ENCODE assay signal across 15 cellular contexts in genomic region chr2:73956211-73956865, GRCh38.
"Had no signal": no experiment of that assay in that cellular context is flagged by ENCODE, and none has a peak within 500 bp of the region (broad histone marks: within the 10 kb centered on the region; RNA-seq: fewer than 3 reads in every experiment).

No MANE protein-coding gene starts in this region.

- H3K9me3 Mint-ChIP-seq: activated naive CD4-positive, alpha-beta T cell treated with anti-CD3 and anti-CD28 coated beads, Interleukin-2, amount 10 ng/mL, durations not matched to agents 7 days and 5 days; activated T-helper 2 cell treated with anti-CD3 and anti-CD28 coated beads, Interferon-gamma antibody, Interleukin-2, Interleukin-4, amounts not matched to agents 10 μg/mL and 5 μg/mL and 100 μg/mL, durations not matched to agents 14 hours and 24 hours and 36 hours; naive thymus-derived CD8-positive, alpha-beta T cell; stimulated activated memory B cell treated with anti-CD40 and anti-IgM and Interleukin-4, amounts not matched to agents 10 μg/mL and 1 μg/mL and 100 μg/mL, for 72 hours had no signal

- H3K4me2 ChIP-seq: smooth muscle cell had no signal

- H3K4me3 Mint-ChIP-seq: activated naive CD4-positive, alpha-beta T cell treated with anti-CD3 and anti-CD28 coated beads, Interleukin-2, amount 10 ng/mL, durations not matched to agents 7 days and 5 days; stimulated activated memory B cell treated with anti-CD40 and anti-IgM and Interleukin-4, amounts not matched to agents 10 μg/mL and 1 μg/mL and 100 μg/mL, for 72 hours had no signal

- H3K27me3 Mint-ChIP-seq: activated naive CD4-positive, alpha-beta T cell treated with anti-CD3 and anti-CD28 coated beads, Interleukin-2, amount 10 ng/mL, durations not matched to agents 7 days and 5 days; naive thymus-derived CD8-positive, alpha-beta T cell; progenitor cell of endocrine pancreas; stimulated activated memory B cell treated with anti-CD40 and anti-IgM and Interleukin-4, amounts not matched to agents 10 μg/mL and 1 μg/mL and 100 μg/mL, for 72 hours had no signal

- H3K9me3 ChIP-seq: body of pancreas, esophagus muscularis mucosa, lower lobe of right lung, transverse colon had no signal

- ATAC-seq: body of pancreas; naive thymus-derived CD8-positive, alpha-beta T cell; right cardiac atrium; stimulated activated memory B cell treated with anti-CD40 and anti-IgM and Interleukin-4, amounts not matched to agents 10 μg/mL and 1 μg/mL and 100 μg/mL, for 72 hours had no signal

- DNase-seq: activated naive CD4-positive, alpha-beta T cell treated with anti-CD3 and anti-CD28 coated beads, Interleukin-2, amount 10 ng/mL, durations not matched to agents 7 days and 5 days; activated T-cell treated with anti-CD3 and anti-CD28 coated beads for 4 hours; body of pancreas; glutamatergic neuron; lower lobe of right lung; naive thymus-derived CD8-positive, alpha-beta T cell; substantia nigra; T-helper 9 cell; transverse colon had no signal

- H3K27ac ChIP-seq: body of pancreas, esophagus muscularis mucosa, lower lobe of right lung, transverse colon had no signal

- H3K4me1 ChIP-seq: body of pancreas, transverse colon had no signal

- H3K27me3 ChIP-seq: body of pancreas, esophagus muscularis mucosa, transverse colon had no signal

- H3K27ac Mint-ChIP-seq: activated naive CD4-positive, alpha-beta T cell treated with anti-CD3 and anti-CD28 coated beads, Interleukin-2, amount 10 ng/mL, durations not matched to agents 7 days and 5 days; progenitor cell of endocrine pancreas; stimulated activated memory B cell treated with anti-CD40 and anti-IgM and Interleukin-4, amounts not matched to agents 10 μg/mL and 1 μg/mL and 100 μg/mL, for 72 hours had no signal

- H3K4me3 ChIP-seq: body of pancreas, esophagus muscularis mucosa, lower lobe of right lung, smooth muscle cell, transverse colon had no signal
